In the genomic region with DNA sequence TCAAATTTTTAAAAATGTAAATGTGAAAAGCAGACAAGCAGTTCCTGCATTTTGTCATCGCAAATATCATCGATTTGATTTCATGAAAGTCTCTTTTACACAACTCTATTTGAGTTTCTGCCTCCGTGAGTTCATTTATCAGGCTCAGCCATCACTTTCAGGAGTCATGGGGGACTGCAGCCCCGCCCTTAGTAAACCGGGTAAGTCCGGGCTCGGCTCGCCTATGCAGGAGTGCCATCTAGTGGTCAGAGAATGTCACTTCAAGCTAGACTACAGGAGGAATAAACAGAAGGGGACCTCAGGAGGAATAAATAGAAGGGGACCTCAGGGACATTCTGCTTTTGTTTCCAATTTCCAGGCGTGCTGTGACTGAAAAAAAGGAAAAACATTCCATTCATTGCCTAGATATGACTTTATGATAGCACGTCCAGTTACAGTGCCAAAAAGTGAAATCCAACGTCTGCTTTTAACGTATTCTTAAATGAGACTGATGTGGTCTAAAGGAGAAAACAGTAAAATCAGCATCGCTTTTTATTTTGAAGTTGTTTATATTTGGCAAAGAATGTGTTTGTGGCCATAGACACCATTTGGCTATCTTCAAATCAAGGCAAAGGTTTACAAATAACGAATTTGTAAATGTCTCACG, we compare ENCODE assay signal across 8 cellular contexts.
DNase-seq lines count a peak whose midpoint lies in the region; ATAC-seq and TF ChIP-seq lines count a peak whose summit lies in the region.

No MANE protein-coding gene starts in this region.

- no peak overlapping the region for H3K27ac Mint-ChIP-seq in naive thymus-derived CD8-positive, alpha-beta T cell
- no peak overlapping the region for H3K27ac Mint-ChIP-seq in stimulated activated naive B cell treated with anti-CD40 and anti-IgM and Interleukin-4, amounts not matched to agents 10 μg/mL and 1 μg/mL and 100 μg/mL, for 72 hours

- H3K4me1 Mint-ChIP-seq in naive thymus-derived CD8-positive, alpha-beta T cell: peaks cover 0 to 3% (median 0%) of the 10 kb centered on the region in 4 donors
- H3K4me1 Mint-ChIP-seq in stimulated activated naive B cell treated with anti-CD40 and anti-IgM and Interleukin-4, amounts not matched to agents 10 μg/mL and 1 μg/mL and 100 μg/mL, for 72 hours: peaks cover 1 to 5% of the 10 kb centered on the region in 2 donors

- peaks cover 0 to under 1% (median 0%) of the 10 kb centered on the region in 4 donors for H3K27me3 ChIP-seq in esophagus muscularis mucosa

- peak overlapping the region in 2 of 4 donors; percentile 3 to 5 for H3K27ac ChIP-seq in esophagus muscularis mucosa (replicated peaks in 1 of 4)

- peak; percentile 99 for ATAC-seq in GM21390 (IDR thresholded peaks at IDR 0.05; ENCODE audit: unreplicated experiment)
- peak; percentile 88 to 97 for ATAC-seq in naive thymus-derived CD8-positive, alpha-beta T cell
- ATAC-seq in stimulated activated naive B cell treated with anti-CD40 and anti-IgM and Interleukin-4, amounts not matched to agents 10 μg/mL and 1 μg/mL and 100 μg/mL, for 72 hours (replicated peaks): peak; percentile 92 to 93

- peaks cover 6 to 24% (median 14%) of the 10 kb centered on the region in 5 donors for H3K27me3 Mint-ChIP-seq in naive thymus-derived CD8-positive, alpha-beta T cell
- peaks cover 13 to 21% of the 10 kb centered on the region in 2 donors for H3K27me3 Mint-ChIP-seq in stimulated activated naive B cell treated with anti-CD40 and anti-IgM and Interleukin-4, amounts not matched to agents 10 μg/mL and 1 μg/mL and 100 μg/mL, for 72 hours

- peaks cover 3 to 39% (median 35%) of the 10 kb centered on the region in 4 donors for H3K4me1 ChIP-seq in esophagus muscularis mucosa

- intact Hi-C loops in esophagus muscularis mucosa (cut with DNase I): no loop called here

- H3K9me3 Mint-ChIP-seq in naive thymus-derived CD8-positive, alpha-beta T cell: no peaks in the 10 kb centered on the region
- H3K9me3 Mint-ChIP-seq in stimulated activated naive B cell treated with anti-CD40 and anti-IgM and Interleukin-4, amounts not matched to agents 10 μg/mL and 1 μg/mL and 100 μg/mL, for 72 hours: no peaks in the 10 kb centered on the region

- no peaks in the 10 kb centered on the region for H3K9me3 ChIP-seq in esophagus muscularis mucosa

- H3K4me3 Mint-ChIP-seq in naive thymus-derived CD8-positive, alpha-beta T cell: peak overlapping the region; percentile 26 to 81 (median 68)
- peak overlapping the region; percentile 54 to 65 for H3K4me3 Mint-ChIP-seq in stimulated activated naive B cell treated with anti-CD40 and anti-IgM and Interleukin-4, amounts not matched to agents 10 μg/mL and 1 μg/mL and 100 μg/mL, for 72 hours

- H3K4me3 ChIP-seq in esophagus muscularis mucosa: peak overlapping the region; percentile 28 to 51 (median 32)

- 21% methylated on average over 15 of the region's 15 CpGs for WGBS in esophagus muscularis mucosa

- no peaks in the 10 kb centered on the region for H3K36me3 Mint-ChIP-seq in naive thymus-derived CD8-positive, alpha-beta T cell
- H3K36me3 Mint-ChIP-seq in stimulated activated naive B cell treated with anti-CD40 and anti-IgM and Interleukin-4, amounts not matched to agents 10 μg/mL and 1 μg/mL and 100 μg/mL, for 72 hours: no peaks in the 10 kb centered on the region

- TF ChIP-seq POLR2A in esophagus muscularis mucosa (IDR thresholded peaks at IDR 0.05; ENCODE audit: low read depth): no peak

- POLR2A ChIA-PET in naive thymus-derived CD8-positive, alpha-beta T cell (lab: Charles Lee): no interaction called here

- peak; percentile 84 to 97 (median 87) for TF ChIP-seq CTCF in esophagus muscularis mucosa (IDR thresholded peaks at IDR 0.05)

- no peak for TF ChIP-seq EP300 in esophagus muscularis mucosa (IDR thresholded peaks at IDR 0.05)

- no peaks in the 10 kb centered on the region for H3K36me3 ChIP-seq in esophagus muscularis mucosa

- DNase-seq in D341Med (ENCODE audit: low spot score) (peak; percentile 86), HT1080 (ENCODE audit: low read depth) (peak; percentile 70), OCI-M1 (lab: John Stamatoyannopoulos, UW) (peak; percentile 93), activated T-cell treated with anti-CD3 and anti-CD28 coated beads for 48 hours (ENCODE audit: low read depth) (peak; percentile 42), esophagus muscularis mucosa (ENCODE audit: extremely low spot score) (no peak)
- peak; percentile 27 to 74 (median 51) for DNase-seq in naive thymus-derived CD8-positive, alpha-beta T cell
- peak; percentile 54 for DNase-seq in stimulated activated naive B cell treated with anti-CD40 and anti-IgM and Interleukin-4, amounts not matched to agents 10 μg/mL and 1 μg/mL and 100 μg/mL, for 72 hours
